ENCODE assay signal across 19 cellular contexts in genomic region chr9:98491231-98491651, GRCh38.
"Had no signal": no experiment of that assay in that cellular context is flagged by ENCODE, and none has a peak within 500 bp of the region (broad histone marks: within the 10 kb centered on the region; RNA-seq: fewer than 3 reads in every experiment).

No MANE protein-coding gene starts in this region.

- H3K4me3 ChIP-seq: body of pancreas, coronary artery, lower lobe of right lung, psoas muscle, thoracic aorta had no signal

- H3K27ac ChIP-seq: body of pancreas, coronary artery, foreskin keratinocyte, lower lobe of right lung, psoas muscle, thoracic aorta had no signal

- H3K36me3 ChIP-seq: lower lobe of right lung, thoracic aorta had no signal

- DNase-seq: activated CD4-positive, alpha-beta T cell treated with anti-CD3 and anti-CD28 coated beads for 4 hours; activated CD8-positive, alpha-beta T cell treated with anti-CD3 and anti-CD28 coated beads for 36 hours; activated effector memory CD4-positive, alpha-beta T cell treated with Interleukin-2 at 50 U/mL for 16 hours; activated T-cell treated with anti-CD3 and anti-CD28 coated beads, Interleukin-2, amount 50 U/mL, for 4 hours; body of pancreas; effector CD4-positive, alpha-beta T cell; foreskin keratinocyte; immature natural killer cell; lower lobe of right lung; psoas muscle; stimulated activated CD4-positive, alpha-beta T cell treated with anti-CD3 and anti-CD28 coated beads, Interleukin-12 subunit alpha, Interleukin-12 subunit beta, amount 100 ng/mL, for 4 hours; stimulated activated CD4-positive, alpha-beta T cell treated with anti-CD3 and anti-CD28 coated beads, Interleukin-2, amount 100 ng/mL, for 24 hours had no signal

- H3K9me3 Mint-ChIP-seq: activated CD8-positive, alpha-beta T cell treated with anti-CD3 and anti-CD28 coated beads for 36 hours; activated naive CD4-positive, alpha-beta T cell treated with anti-CD3 and anti-CD28 coated beads, Interleukin-2, amount 50 U/mL, for 24 hours; central memory CD8-positive, alpha-beta T cell; neural crest cell; T-helper 1 cell treated with Interleukin-12 subunit alpha and Interleukin-12 subunit beta and Interleukin-4 antibody, amounts not matched to agents 30 μg/mL and 1 μg/mL, for 36 hours had no signal

- H3K27ac Mint-ChIP-seq: activated CD8-positive, alpha-beta T cell treated with anti-CD3 and anti-CD28 coated beads for 36 hours; activated naive CD4-positive, alpha-beta T cell treated with anti-CD3 and anti-CD28 coated beads, Interleukin-2, amount 50 U/mL, for 24 hours; immature natural killer cell; T-helper 1 cell treated with Interleukin-12 subunit alpha and Interleukin-12 subunit beta and Interleukin-4 antibody, amounts not matched to agents 30 μg/mL and 1 μg/mL, for 36 hours had no signal

- H3K27me3 ChIP-seq: body of pancreas, foreskin keratinocyte had no signal

- H3K9me3 ChIP-seq: body of pancreas, lower lobe of right lung, psoas muscle, thoracic aorta had no signal

- H3K4me1 Mint-ChIP-seq: activated naive CD4-positive, alpha-beta T cell treated with anti-CD3 and anti-CD28 coated beads, Interleukin-2, amount 50 U/mL, for 24 hours; central memory CD8-positive, alpha-beta T cell; immature natural killer cell; neural crest cell had no signal

- H3K4me1 ChIP-seq: body of pancreas, foreskin keratinocyte, lower lobe of right lung, psoas muscle had no signal

- H3K4me3 Mint-ChIP-seq: activated CD8-positive, alpha-beta T cell treated with anti-CD3 and anti-CD28 coated beads for 36 hours; activated naive CD4-positive, alpha-beta T cell treated with anti-CD3 and anti-CD28 coated beads, Interleukin-2, amount 50 U/mL, for 24 hours; activated T-cell treated with anti-CD3 and anti-CD28 coated beads, Interleukin-2, amount 50 U/mL, for 4 hours; central memory CD8-positive, alpha-beta T cell; immature natural killer cell; mesothelial cell of epicardium; neural crest cell; T-helper 1 cell treated with Interleukin-12 subunit alpha and Interleukin-12 subunit beta and Interleukin-4 antibody, amounts not matched to agents 30 μg/mL and 1 μg/mL, for 36 hours had no signal

- H3K36me3 Mint-ChIP-seq: activated naive CD4-positive, alpha-beta T cell treated with anti-CD3 and anti-CD28 coated beads, Interleukin-2, amount 50 U/mL, for 24 hours; immature natural killer cell; mesothelial cell of epicardium had no signal
